2 cellular contexts compared by ENCODE assay signal in genomic region chr17:17120716-17121115, GRCh38.
TF ChIP-seq lines count a peak whose summit lies in the region.

No MANE protein-coding gene starts in this region.

TF ChIP-seq in A549, 52 proteins besides CTCF, POLR2A, EP300 and RAD21 (continued from another document):
- TF ChIP-seq, protein P1, sequence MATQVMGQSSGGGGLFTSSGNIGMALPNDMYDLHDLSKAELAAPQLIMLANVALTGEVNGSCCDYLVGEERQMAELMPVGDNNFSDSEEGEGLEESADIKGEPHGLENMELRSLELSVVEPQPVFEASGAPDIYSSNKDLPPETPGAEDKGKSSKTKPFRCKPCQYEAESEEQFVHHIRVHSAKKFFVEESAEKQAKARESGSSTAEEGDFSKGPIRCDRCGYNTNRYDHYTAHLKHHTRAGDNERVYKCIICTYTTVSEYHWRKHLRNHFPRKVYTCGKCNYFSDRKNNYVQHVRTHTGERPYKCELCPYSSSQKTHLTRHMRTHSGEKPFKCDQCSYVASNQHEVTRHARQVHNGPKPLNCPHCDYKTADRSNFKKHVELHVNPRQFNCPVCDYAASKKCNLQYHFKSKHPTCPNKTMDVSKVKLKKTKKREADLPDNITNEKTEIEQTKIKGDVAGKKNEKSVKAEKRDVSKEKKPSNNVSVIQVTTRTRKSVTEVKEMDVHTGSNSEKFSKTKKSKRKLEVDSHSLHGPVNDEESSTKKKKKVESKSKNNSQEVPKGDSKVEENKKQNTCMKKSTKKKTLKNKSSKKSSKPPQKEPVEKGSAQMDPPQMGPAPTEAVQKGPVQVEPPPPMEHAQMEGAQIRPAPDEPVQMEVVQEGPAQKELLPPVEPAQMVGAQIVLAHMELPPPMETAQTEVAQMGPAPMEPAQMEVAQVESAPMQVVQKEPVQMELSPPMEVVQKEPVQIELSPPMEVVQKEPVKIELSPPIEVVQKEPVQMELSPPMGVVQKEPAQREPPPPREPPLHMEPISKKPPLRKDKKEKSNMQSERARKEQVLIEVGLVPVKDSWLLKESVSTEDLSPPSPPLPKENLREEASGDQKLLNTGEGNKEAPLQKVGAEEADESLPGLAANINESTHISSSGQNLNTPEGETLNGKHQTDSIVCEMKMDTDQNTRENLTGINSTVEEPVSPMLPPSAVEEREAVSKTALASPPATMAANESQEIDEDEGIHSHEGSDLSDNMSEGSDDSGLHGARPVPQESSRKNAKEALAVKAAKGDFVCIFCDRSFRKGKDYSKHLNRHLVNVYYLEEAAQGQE (IDR thresholded peaks at IDR 0.05) = no peak
- TF ChIP-seq, protein P2, sequence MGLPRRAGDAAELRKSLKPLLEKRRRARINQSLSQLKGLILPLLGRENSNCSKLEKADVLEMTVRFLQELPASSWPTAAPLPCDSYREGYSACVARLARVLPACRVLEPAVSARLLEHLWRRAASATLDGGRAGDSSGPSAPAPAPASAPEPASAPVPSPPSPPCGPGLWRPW (IDR thresholded peaks at IDR 0.05) = no peak
- no peak for TF ChIP-seq BCL3 (IDR thresholded peaks at IDR 0.05)
- no peak for TF ChIP-seq RARB (CRISPR knock-in tag; IDR thresholded peaks at IDR 0.05)
- TF ChIP-seq ESRRA (IDR thresholded peaks at IDR 0.05; ENCODE audit: borderline replicate concordance, low read length) = no peak
- TF ChIP-seq JUN (IDR thresholded peaks at IDR 0.05) = no peak
- TF ChIP-seq, protein P3, sequence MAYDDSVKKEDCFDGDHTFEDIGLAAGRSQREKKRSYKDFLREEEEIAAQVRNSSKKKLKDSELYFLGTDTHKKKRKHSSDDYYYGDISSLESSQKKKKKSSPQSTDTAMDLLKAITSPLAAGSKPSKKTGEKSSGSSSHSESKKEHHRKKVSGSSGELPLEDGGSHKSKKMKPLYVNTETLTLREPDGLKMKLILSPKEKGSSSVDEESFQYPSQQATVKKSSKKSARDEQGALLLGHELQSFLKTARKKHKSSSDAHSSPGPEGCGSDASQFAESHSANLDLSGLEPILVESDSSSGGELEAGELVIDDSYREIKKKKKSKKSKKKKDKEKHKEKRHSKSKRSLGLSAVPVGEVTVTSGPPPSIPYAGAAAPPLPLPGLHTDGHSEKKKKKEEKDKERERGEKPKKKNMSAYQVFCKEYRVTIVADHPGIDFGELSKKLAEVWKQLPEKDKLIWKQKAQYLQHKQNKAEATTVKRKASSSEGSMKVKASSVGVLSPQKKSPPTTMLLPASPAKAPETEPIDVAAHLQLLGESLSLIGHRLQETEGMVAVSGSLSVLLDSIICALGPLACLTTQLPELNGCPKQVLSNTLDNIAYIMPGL (CRISPR knock-in tag; IDR thresholded peaks at IDR 0.05; ENCODE audit: borderline replicate concordance) = no peak
- TF ChIP-seq HOXB5 (CRISPR knock-in tag; IDR thresholded peaks at IDR 0.05) = no peak
- no peak for TF ChIP-seq MYC (IDR thresholded peaks at IDR 0.05; ENCODE audit: borderline replicate concordance, low read length)
- no peak for TF ChIP-seq CBX8 (IDR thresholded peaks at IDR 0.05)
- TF ChIP-seq TP53 (CRISPR knock-in tag; IDR thresholded peaks at IDR 0.05) = no peak
- TF ChIP-seq E2F6 (IDR thresholded peaks at IDR 0.05; ENCODE audit: borderline replicate concordance, low read depth) = no peak
- TF ChIP-seq PBX3 (IDR thresholded peaks at IDR 0.05) = no peak
- TF ChIP-seq HDAC2 (IDR thresholded peaks at IDR 0.05) = no peak
- TF ChIP-seq HOXA7 (CRISPR knock-in tag; IDR thresholded peaks at IDR 0.05) = no peak
- TF ChIP-seq CBX2 (IDR thresholded peaks at IDR 0.05; ENCODE audit: borderline replicate concordance, low read depth) = no peak
- no peak for TF ChIP-seq FOXS1 (CRISPR knock-in tag; IDR thresholded peaks at IDR 0.05)

TF ChIP-seq in IMR-90, 13 proteins besides CTCF, POLR2A, EP300 and RAD21 (continued from another document):
- TF ChIP-seq MAFK (IDR thresholded peaks at IDR 0.05; ENCODE audit: low read depth, low read length) (no peak), CHD1 (IDR thresholded peaks at IDR 0.05; ENCODE audit: low read depth, low read length) (no peak), SMC3 (IDR thresholded peaks at IDR 0.05; ENCODE audit: low read depth, low read length) (no peak), MAZ (IDR thresholded peaks at IDR 0.05; ENCODE audit: borderline replicate concordance, low read depth, low read length) (no peak), MXI1 (IDR thresholded peaks at IDR 0.05; ENCODE audit: borderline replicate concordance, low read depth, low read length) (no peak)
- TF ChIP-seq, protein P4, sequence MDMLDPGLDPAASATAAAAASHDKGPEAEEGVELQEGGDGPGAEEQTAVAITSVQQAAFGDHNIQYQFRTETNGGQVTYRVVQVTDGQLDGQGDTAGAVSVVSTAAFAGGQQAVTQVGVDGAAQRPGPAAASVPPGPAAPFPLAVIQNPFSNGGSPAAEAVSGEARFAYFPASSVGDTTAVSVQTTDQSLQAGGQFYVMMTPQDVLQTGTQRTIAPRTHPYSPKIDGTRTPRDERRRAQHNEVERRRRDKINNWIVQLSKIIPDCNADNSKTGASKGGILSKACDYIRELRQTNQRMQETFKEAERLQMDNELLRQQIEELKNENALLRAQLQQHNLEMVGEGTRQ (IDR thresholded peaks at IDR 0.05; ENCODE audit: low read depth, low read length) = no peak
TF ChIP-seq in IMR-90: peak in this region for 0.
